ENCODE assay signal across 8 cellular contexts in the genomic region with DNA sequence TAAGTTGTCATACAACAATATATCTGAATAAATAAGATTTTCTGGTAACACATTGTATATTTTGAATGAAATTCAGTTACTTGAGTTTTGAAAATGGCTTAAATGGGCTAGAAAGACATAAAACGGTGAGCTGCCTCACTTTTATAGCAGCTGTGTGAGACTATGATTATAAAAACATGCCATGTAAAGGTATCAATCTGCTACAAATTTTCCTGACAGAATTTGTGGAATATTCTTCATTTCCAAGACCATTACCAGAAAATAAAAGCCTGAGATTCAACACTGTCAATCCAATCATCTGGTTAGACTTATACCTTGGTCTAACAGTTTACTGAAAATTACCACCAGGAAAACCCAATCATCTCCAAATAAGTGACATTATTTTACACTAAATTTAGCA.
"Had no signal": no experiment of that assay in that cellular context is flagged by ENCODE, and none has a peak within 500 bp of the region (broad histone marks: within the 10 kb centered on the region; RNA-seq: fewer than 3 reads in every experiment).

No MANE protein-coding gene starts in this region.

- H3K27ac Mint-ChIP-seq: H9, HFFc6 had no signal

- H3K4me2 ChIP-seq: GM23338 had no signal

- H3K9me3 Mint-ChIP-seq: GM23338, H9 had no signal

- H3K4me3 ChIP-seq: GM23248, GM23338, HAP-1 had no signal

- H3K4me1 ChIP-seq: HAP-1 had no signal

- H2AFZ ChIP-seq: GM23248, GM23338 had no signal

- H3K9ac ChIP-seq: GM23248 had no signal

- H3K4me3 Mint-ChIP-seq: GM23338, H9, HFFc6 had no signal

- H3K36me3 ChIP-seq: HAP-1 had no signal

- H3K4me1 Mint-ChIP-seq: GM23338, H9 had no signal

- DNase-seq: GM23248, GOT3, H7, H9, HCEC 1CT, HFFc6 had no signal

- H3K9me3 ChIP-seq: HAP-1 had no signal

- H3K27ac ChIP-seq: GM23248 had no signal
